In genomic region chr18:58565021-58565420, GRCh38 we compare ENCODE assay signal across 13 cellular contexts.
DNase-seq lines count a peak whose midpoint lies in the region; ATAC-seq, FAIRE-seq and TF ChIP-seq lines count a peak whose summit lies in the region.
"Had no signal": no experiment of that assay in that cellular context is flagged by ENCODE, and none has a peak within 500 bp of the region (broad histone marks: within the 10 kb centered on the region; RNA-seq: fewer than 3 reads in every experiment).

No MANE protein-coding gene starts in this region.

- DNase-seq in GM12891 (ENCODE audit: insufficient read length, low spot score) (no peak), globus pallidus (ENCODE audit: low spot score) (peak; percentile 43), AG20443 (ENCODE audit: low spot score) (no peak), tibial artery (no peak), glutamatergic neuron (no peak), right cardiac atrium (no peak)
- DNase-seq: HFFc6; NCI-H524; stimulated activated naive CD4-positive, alpha-beta T cell; T-helper 2 cell had no signal

- ATAC-seq in GM21619 (IDR thresholded peaks at IDR 0.05; ENCODE audit: unreplicated experiment) (peak; percentile 46), HG03469 (IDR thresholded peaks at IDR 0.05; ENCODE audit: unreplicated experiment) (peak; percentile 42), right cardiac atrium (no peak)

- no peak overlapping the region for H3K27ac Mint-ChIP-seq in glutamatergic neuron (ENCODE audit: unreplicated experiment)

- peak; percentile 86 for FAIRE-seq in GM12891 (lab: Jason Lieb, UNC)
- FAIRE-seq: astrocyte had no signal

- peaks cover 8% of the 10 kb centered on the region for H3K4me1 Mint-ChIP-seq in glutamatergic neuron (ENCODE audit: low read depth, unreplicated experiment)

- H3K4me3 ChIP-seq in tibial artery (no peak overlapping the region), right cardiac atrium (ENCODE audit: low read length) (no peak overlapping the region)

- TF ChIP-seq POLR2A in GM12891 (IDR thresholded peaks at IDR 0.05; ENCODE audit: low read depth, low read length): no peak

- peaks cover 2% of the 10 kb centered on the region for H3K27me3 Mint-ChIP-seq in glutamatergic neuron (ENCODE audit: unreplicated experiment)

- H3K36me3 ChIP-seq in tibial artery: no peaks in the 10 kb centered on the region

- TF ChIP-seq CTCF in tibial artery (IDR thresholded peaks at IDR 0.05): no peak
- TF ChIP-seq CTCF in glutamatergic neuron (IDR thresholded peaks at IDR 0.05; ENCODE audit: partially characterized antibody, unreplicated experiment): no peak

- no peaks in the 10 kb centered on the region for H3K4me1 ChIP-seq in tibial artery
- H3K4me1 ChIP-seq in right cardiac atrium (ENCODE audit: control insufficient read depth, insufficient read depth, low read length): no peaks in the 10 kb centered on the region

- H3K36me3 Mint-ChIP-seq in glutamatergic neuron (ENCODE audit: unreplicated experiment): peaks cover 5% of the 10 kb centered on the region

- H3K27ac ChIP-seq in tibial artery: no peak overlapping the region
- H3K27ac ChIP-seq in right cardiac atrium (ENCODE audit: low read length): no peak overlapping the region

- WGBS in right cardiac atrium: 58% methylated on average over 3 of the region's 3 CpGs

- intact Hi-C loops in tibial artery (cut with DNase I; ENCODE audit: low total_unique reads) (no loop called here), right cardiac atrium (cut with DNase I) (no loop called here)

- no peak overlapping the region for H3K4me3 Mint-ChIP-seq in glutamatergic neuron (ENCODE audit: unreplicated experiment)
- H3K4me3 Mint-ChIP-seq: HFFc6 had no signal

- H3K9me3 Mint-ChIP-seq in glutamatergic neuron (ENCODE audit: unreplicated experiment): peaks cover 4% of the 10 kb centered on the region

- no peaks in the 10 kb centered on the region for H3K9me3 ChIP-seq in tibial artery
- no peaks in the 10 kb centered on the region for H3K9me3 ChIP-seq in right cardiac atrium (ENCODE audit: control insufficient read depth, low read length)

- no peaks in the 10 kb centered on the region for H3K27me3 ChIP-seq in tibial artery
- H3K27me3 ChIP-seq in right cardiac atrium (ENCODE audit: control insufficient read depth, insufficient read depth): no peaks in the 10 kb centered on the region

TF ChIP-seq in GM12891, 5 proteins besides CTCF, POLR2A, EP300 and RAD21:
- TF ChIP-seq PAX5 (IDR thresholded peaks at IDR 0.05; ENCODE audit: insufficient read depth, low read length, severe bottlenecking) (no peak), POLR2AphosphoS5 (IDR thresholded peaks at IDR 0.05; ENCODE audit: low read depth, low read length) (no peak), TAF1 (IDR thresholded peaks at IDR 0.05; ENCODE audit: low read depth, low read length) (no peak), POU2F2 (IDR thresholded peaks at IDR 0.05; ENCODE audit: low read depth, low read length) (no peak), SPI1 (IDR thresholded peaks at IDR 0.05; ENCODE audit: low read depth, low read length) (peak; percentile 95)
TF ChIP-seq in GM12891: peak in this region for 1.

Comparison
In these comparisons a context has a peak if more than half of its experiments do, and no peak if none do; other contexts are left out.
1. ATAC-seq: peak in GM21619 (single experiment) and HG03469 (single experiment); none in right cardiac atrium (0 of 2).